ENCODE assay signal across 10 cellular contexts in the genomic region with DNA sequence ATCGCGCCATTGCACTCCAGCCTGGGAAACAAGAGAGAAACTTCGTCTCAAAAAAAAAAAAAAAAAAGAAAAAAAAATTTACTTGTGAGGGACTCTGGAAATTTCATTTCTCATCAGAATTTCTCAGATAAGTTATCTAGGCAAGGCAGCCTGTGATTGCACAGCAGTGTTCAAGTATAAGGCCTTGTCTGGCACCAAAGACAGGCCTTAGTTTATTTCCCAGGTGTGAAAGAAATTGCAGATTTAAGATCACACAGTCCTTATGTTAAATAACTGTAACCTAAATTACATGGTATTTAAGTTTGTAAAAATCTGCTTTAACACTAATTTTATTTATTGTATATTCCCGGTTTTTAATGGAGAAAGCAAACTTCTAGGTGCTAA. TPM values are rescaled to one million over a fixed set of nuclear protein-coding genes. Genes with fewer than 3 reads are reported as not detected.
DNase-seq lines count a peak whose midpoint lies in the region; ATAC-seq, FAIRE-seq and TF ChIP-seq lines count a peak whose summit lies in the region.
"Had no signal": no experiment of that assay in that cellular context is flagged by ENCODE, and none has a peak within 500 bp of the region (broad histone marks: within the 10 kb centered on the region; RNA-seq: fewer than 3 reads in every experiment).

No MANE protein-coding gene starts in this region.

- dilution Hi-C loops in endothelial cell of umbilical vein (cut with MboI; ENCODE audit: extremely low pct_ligation_motif_present, low sequenced_read_pairs): no loop called here

- intact Hi-C loops in endothelial cell of umbilical vein (cut with micrococcal nuclease) (loop anchor here (2.0 to 5.0 kb wide), 2 partner anchors 149 to 1745 kb away; a partner anchor contains a TSS), psoas muscle (cut with DNase I) (loop anchor here in 1 of 2 donors (2.0 kb wide), 1 partner anchor 35 kb away; a partner anchor contains a TSS)

- H3K9me1 ChIP-seq in endothelial cell of umbilical vein (replicated peaks; ENCODE audit: control insufficient read depth, extremely low read depth, insufficient read depth, low read length): no peaks in the 10 kb centered on the region

- DNase-seq in GM06990 (ENCODE audit: extremely low read depth, insufficient read length): peak; percentile 14
- DNase-seq in Peyer's patch: no peak
- DNase-seq in endothelial cell of umbilical vein (ENCODE audit: low read depth, low spot score): no peak
- DNase-seq in psoas muscle: no peak
- DNase-seq in cerebellar nuclear complex (lab: John Stamatoyannopoulos, UW): no peak
- DNase-seq: activated T-cell treated with anti-CD3 and anti-CD28 coated beads for 4 hours; stimulated activated CD8-positive, alpha-beta memory T cell treated with anti-CD3 and anti-CD28 coated beads, Interleukin-4, amount 100 ng/mL, for 48 hours had no signal

- no peak for ATAC-seq in psoas muscle
- no peak for ATAC-seq in HG02884 (IDR thresholded peaks at IDR 0.05; ENCODE audit: unreplicated experiment)
- ATAC-seq in HG03565 (IDR thresholded peaks at IDR 0.05; ENCODE audit: unreplicated experiment): no peak
- ATAC-seq in GM21526 (IDR thresholded peaks at IDR 0.05; ENCODE audit: low FRiP score, unreplicated experiment): no peak

- no peaks in the 10 kb centered on the region for H3K36me3 ChIP-seq in GM06990 (ENCODE audit: control insufficient read depth, insufficient read depth, low read length)
- no peaks in the 10 kb centered on the region for H3K36me3 ChIP-seq in Peyer's patch
- no peaks in the 10 kb centered on the region for H3K36me3 ChIP-seq in endothelial cell of umbilical vein (ENCODE audit: control insufficient read depth in 2 of 2, extremely low read depth in 1 of 2, insufficient read depth in 2 of 2, low read length in 2 of 2)
- no peaks in the 10 kb centered on the region for H3K36me3 ChIP-seq in psoas muscle (ENCODE audit: insufficient read depth in 1 of 2, low read depth in 1 of 2)

- H3K9me3 ChIP-seq in Peyer's patch (no peaks in the 10 kb centered on the region), endothelial cell of umbilical vein (replicated peaks; ENCODE audit: control insufficient read depth, insufficient read depth, low read length) (no peaks in the 10 kb centered on the region), psoas muscle (no peaks in the 10 kb centered on the region)

- BruUV-seq in endothelial cell of umbilical vein (replicated peaks; lab: Mats Ljungman, UMichigan): no TSS peak

- H3K79me2 ChIP-seq in endothelial cell of umbilical vein (ENCODE audit: control insufficient read depth, insufficient read depth, low read length): peaks cover 14% of the 10 kb centered on the region

- no peak for TF ChIP-seq CTCF in GM06990 (IDR thresholded peaks at IDR 0.05; ENCODE audit: insufficient read depth, low read length, poor library complexity, severe bottlenecking)
- no peak for TF ChIP-seq CTCF in Peyer's patch (IDR thresholded peaks at IDR 0.05)
- TF ChIP-seq CTCF in endothelial cell of umbilical vein (IDR thresholded peaks at IDR 0.05; ENCODE audit: extremely low read depth in 1 of 2, insufficient read depth in 1 of 2, low read depth in 1 of 2, low read length in 2 of 2): no peak
- no peak for TF ChIP-seq CTCF in psoas muscle (IDR thresholded peaks at IDR 0.05)

- TF ChIP-seq POLR2A in Peyer's patch (IDR thresholded peaks at IDR 0.05) (no peak), endothelial cell of umbilical vein (IDR thresholded peaks at IDR 0.05; ENCODE audit: low read depth, low read length) (no peak)

- WGBS in psoas muscle, 3 donors: 82 to 90% (median 85%) methylated on average over 4 of the region's 4 CpGs

- H2AFZ ChIP-seq in endothelial cell of umbilical vein (ENCODE audit: low read depth, low read length): no peak overlapping the region

- no peaks in the 10 kb centered on the region for H4K20me1 ChIP-seq in endothelial cell of umbilical vein (replicated peaks; ENCODE audit: control insufficient read depth, extremely low read depth, insufficient read depth, low read length)

- no peak overlapping the region for H3K9ac ChIP-seq in endothelial cell of umbilical vein (replicated peaks; ENCODE audit: extremely low read depth, insufficient read depth, low read length)

- H3K4me3 ChIP-seq in GM06990 (replicated peaks; ENCODE audit: low read depth, low read length) (peak overlapping the region; percentile 57), Peyer's patch (no peak overlapping the region), endothelial cell of umbilical vein (replicated peaks in 1 of 3; ENCODE audit: insufficient read depth in 1 of 3, low read depth in 1 of 3, low read length in 3 of 3) (no peak overlapping the region), psoas muscle (peak overlapping the region; percentile 87)

- CTCF ChIA-PET in endothelial cell of umbilical vein (lab: Charles Lee): no interaction called here

- H3K4me2 ChIP-seq in endothelial cell of umbilical vein (ENCODE audit: insufficient read depth, low read length): no peak overlapping the region

- H3K27me3 ChIP-seq in GM06990 (replicated peaks; ENCODE audit: control insufficient read depth, insufficient read depth, low read length) (no peaks in the 10 kb centered on the region), Peyer's patch (no peaks in the 10 kb centered on the region), endothelial cell of umbilical vein (ENCODE audit: control insufficient read depth in 2 of 2, insufficient read depth in 2 of 2, low read length in 2 of 2) (no peaks in the 10 kb centered on the region), psoas muscle (ENCODE audit: insufficient read depth in 3 of 3, low read length in 2 of 3) (no peaks in the 10 kb centered on the region)

- no peak for FAIRE-seq in endothelial cell of umbilical vein (lab: Jason Lieb, UNC)

- H3K27ac ChIP-seq in Peyer's patch: peak overlapping the region; percentile 96 to 100 (median 98)
- peak overlapping the region; percentile 70 for H3K27ac ChIP-seq in endothelial cell of umbilical vein (ENCODE audit: insufficient read depth, low read depth, low read length)
- H3K27ac ChIP-seq in psoas muscle: peak overlapping the region; percentile 97

- POLR2A ChIA-PET in endothelial cell of umbilical vein (lab: Charles Lee): no interaction called here

- H3K4me1 ChIP-seq in Peyer's patch (peaks cover 0 to 1% (median 0%) of the 10 kb centered on the region in 4 donors), endothelial cell of umbilical vein (ENCODE audit: control insufficient read depth, extremely low read depth, insufficient read depth, low read length) (peaks cover 6% of the 10 kb centered on the region), psoas muscle (peaks cover 9% of the 10 kb centered on the region)

TF ChIP-seq in endothelial cell of umbilical vein, 7 proteins besides CTCF, POLR2A, EP300 and RAD21:
- TF ChIP-seq, protein P1, sequence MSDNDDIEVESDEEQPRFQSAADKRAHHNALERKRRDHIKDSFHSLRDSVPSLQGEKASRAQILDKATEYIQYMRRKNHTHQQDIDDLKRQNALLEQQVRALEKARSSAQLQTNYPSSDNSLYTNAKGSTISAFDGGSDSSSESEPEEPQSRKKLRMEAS (IDR thresholded peaks at IDR 0.05; ENCODE audit: insufficient read depth, insufficient read length): no peak
- TF ChIP-seq GATA2 (IDR thresholded peaks at IDR 0.05; ENCODE audit: insufficient read depth, insufficient read length, low read depth, low read length) (no peak), JUN (IDR thresholded peaks at IDR 0.05; ENCODE audit: borderline replicate concordance, insufficient read depth, insufficient read length, low read depth) (no peak), MYC (IDR thresholded peaks at IDR 0.05; ENCODE audit: low read depth, low read length) (no peak), FOS (IDR thresholded peaks at IDR 0.05; ENCODE audit: borderline replicate concordance, insufficient read depth, low read length) (no peak), EZH2 (IDR thresholded peaks at IDR 0.05; ENCODE audit: borderline replicate concordance, low read depth, low read length, severe bottlenecking) (no peak), POLR2AphosphoS5 (IDR thresholded peaks at IDR 0.05; ENCODE audit: insufficient read depth, low read depth, low read length) (no peak)

RNA-seq across cellular contexts. Expression of a gene that starts 34.8 kb away (rescaled TPM):
- total RNA-seq in Peyer's patch: 10 to 100 TPM in 2 of 4 donors, 1 to 10 TPM in 2; 8.1 to 13.2 (median 9.7) TPM
- total RNA-seq in endothelial cell of umbilical vein: 5.6 and 6.3 TPM in 2 replicates
- polyA plus RNA-seq in endothelial cell of umbilical vein: 5.4 and 8.1 TPM in 2 replicates
- 5.6 and 6.1 TPM in 2 replicates for polyA plus RNA-seq in endothelial cell of umbilical vein (2011; cell fraction: cytosol; rRNA removed)
- 8.0 and 9.1 TPM in 2 replicates for polyA plus RNA-seq in endothelial cell of umbilical vein (2011; cell fraction: nucleus; rRNA removed)
- 5.1 and 5.8 TPM in 2 replicates for polyA plus RNA-seq in endothelial cell of umbilical vein (2012)
- 8.0 and 18.5 TPM in 2 replicates for polyA minus RNA-seq in endothelial cell of umbilical vein
- 9.4 TPM for polyA minus RNA-seq in endothelial cell of umbilical vein (2011; cell fraction: cytosol; rRNA and poly(A)+ RNA removed)
- polyA minus RNA-seq in endothelial cell of umbilical vein (2011; cell fraction: nucleus; rRNA and poly(A)+ RNA removed): 3.7 and 3.9 TPM in 2 replicates
- 1 to 10 TPM in 3 of 4 donors, under 1 TPM in 1; 0.99 to 2.7 (median 1.6) TPM for total RNA-seq in psoas muscle
- 1 to 10 TPM in 1 of 3 donors, under 1 TPM in 2; 0.32 to 1.2 (median 0.40) TPM for polyA plus RNA-seq in psoas muscle

Comparison
In these comparisons a context has a peak if more than half of its experiments do, and no peak if none do; other contexts are left out.
1. H3K4me3 ChIP-seq: peak in GM06990 (single experiment) and psoas muscle (single experiment); none in Peyer's patch (0 of 4) and endothelial cell of umbilical vein (0 of 3).
2. Peak in every context shown above with its lines, with median percentiles within 50 percentile points of each other: H3K27ac ChIP-seq.